In the genomic region with DNA sequence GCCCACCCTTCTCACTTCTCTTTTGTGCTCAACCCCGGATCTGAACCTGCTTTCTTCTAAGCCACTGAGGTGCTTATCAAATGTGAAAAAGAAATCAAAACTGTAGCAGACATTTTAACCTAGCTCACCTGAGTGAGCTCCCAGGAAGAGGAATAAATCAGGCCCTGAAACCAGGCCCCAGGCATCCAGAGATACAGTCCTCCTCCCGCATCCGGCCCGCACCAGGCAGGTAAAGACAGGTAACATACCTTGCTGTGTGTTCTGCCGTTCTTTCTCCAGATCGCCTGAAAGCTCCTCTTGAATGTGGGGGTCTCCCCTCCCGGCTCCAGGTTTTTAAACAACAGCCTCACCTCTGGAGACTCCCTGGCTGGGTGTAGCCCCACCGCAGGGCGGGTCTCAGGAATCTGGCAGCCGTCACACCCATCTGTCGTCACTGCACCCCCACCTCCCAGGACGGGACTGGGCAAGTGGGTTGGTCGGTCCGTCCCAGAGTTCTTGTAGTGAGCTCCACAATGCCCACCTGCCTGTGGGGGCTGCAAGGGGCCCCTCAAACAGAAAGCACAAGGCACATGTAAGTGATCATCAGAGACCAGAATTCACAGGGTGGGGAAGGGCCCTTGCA, we compare ENCODE assay signal across 8 cellular contexts. TPM values are rescaled to one million over a fixed set of nuclear protein-coding genes. Genes with fewer than 3 reads are reported as not detected.
A peak's percentile ranks its signal among the peaks of the same experiment; 100 is the strongest.
DNase-seq lines count a peak whose midpoint lies in the region; ATAC-seq and TF ChIP-seq lines count a peak whose summit lies in the region.

Gene LAMB3, minus strand, starts transcription at position 305 of the 622 bp plus-strand sequence. CDS start 1,481 bp downstream, outside the sequence.

- H3K14ac ChIP-seq in mesenchymal stem cell (ENCODE audit: low read length in 2 of 2) = peak within 1 kb of the TSS in 1 of 2 experiments; percentile 23

- peak within 1 kb of the TSS; percentile 2 to 56 for H3K4ac ChIP-seq in mesenchymal stem cell (ENCODE audit: low read depth in 1 of 2, low read length in 2 of 2)

- peak within 1 kb of the TSS; percentile 51 for H2BK120ac ChIP-seq in mesenchymal stem cell (ENCODE audit: low read depth, low read length)

- intact Hi-C loops in body of pancreas (cut with DNase I) = no loop called here

- peak within 1 kb of the TSS; percentile 82 for H4K91ac ChIP-seq in mesenchymal stem cell (ENCODE audit: low read length)

- H3K4me3 ChIP-seq in body of pancreas (no peak within 1 kb of the TSS), mesenchymal stem cell (ENCODE audit: insufficient read depth in 1 of 2, low read depth in 1 of 2, low read length in 2 of 2) (no peak within 1 kb of the TSS), urinary bladder (ENCODE audit: low read depth, low read length) (peak within 1 kb of the TSS; percentile 2)

- no peak within 1 kb of the TSS for H3K4me3 Mint-ChIP-seq in activated naive CD8-positive, alpha-beta T cell treated with anti-CD3 and anti-CD28 coated beads, Interleukin-2, amount 10 ng/mL, durations not matched to agents 7 days and 5 days
- no peak within 1 kb of the TSS for H3K4me3 Mint-ChIP-seq in activated naive CD8-positive, alpha-beta T cell treated with anti-CD3 and anti-CD28 coated beads for 36 hours

- H3K79me1 ChIP-seq in mesenchymal stem cell (replicated peaks; ENCODE audit: low read length, poor library complexity, severe bottlenecking) = no peaks in the 10 kb centered on the region

- peak within 1 kb of the TSS; percentile 47 to 90 for H2BK12ac ChIP-seq in mesenchymal stem cell (ENCODE audit: low read length in 2 of 2)

- H3K27me3 Mint-ChIP-seq in activated naive CD8-positive, alpha-beta T cell treated with anti-CD3 and anti-CD28 coated beads, Interleukin-2, amount 10 ng/mL, durations not matched to agents 7 days and 5 days = no peaks in the 10 kb centered on the region
- no peaks in the 10 kb centered on the region for H3K27me3 Mint-ChIP-seq in activated naive CD8-positive, alpha-beta T cell treated with anti-CD3 and anti-CD28 coated beads for 36 hours

- no peaks in the 10 kb centered on the region for H3K36me3 ChIP-seq in body of pancreas (replicated peaks in 1 of 2; ENCODE audit: insufficient read depth in 1 of 2, low read depth in 2 of 2)
- no peaks in the 10 kb centered on the region for H3K36me3 ChIP-seq in mesenchymal stem cell (ENCODE audit: control insufficient read depth in 1 of 2, insufficient read depth in 2 of 2, low read depth in 1 of 2, low read length in 2 of 2)
- no peaks in the 10 kb centered on the region for H3K36me3 ChIP-seq in urinary bladder (ENCODE audit: insufficient read depth)

- peaks cover 18% of the 10 kb centered on the region for H3K4me1 Mint-ChIP-seq in activated naive CD8-positive, alpha-beta T cell treated with anti-CD3 and anti-CD28 coated beads, Interleukin-2, amount 10 ng/mL, durations not matched to agents 7 days and 5 days
- H3K4me1 Mint-ChIP-seq in activated naive CD8-positive, alpha-beta T cell treated with anti-CD3 and anti-CD28 coated beads for 36 hours = peaks cover 30% of the 10 kb centered on the region

- H2BK5ac ChIP-seq in mesenchymal stem cell (ENCODE audit: low read depth, low read length, poor library complexity, severe bottlenecking) = peak within 1 kb of the TSS; percentile 5

- H3K4me1 ChIP-seq in body of pancreas (peaks cover 89% of the 10 kb centered on the region), mesenchymal stem cell (ENCODE audit: control insufficient read depth, insufficient read depth, low read depth, low read length) (peaks cover 47% of the 10 kb centered on the region), urinary bladder (ENCODE audit: insufficient read depth) (no peaks in the 10 kb centered on the region)

- peak within 1 kb of the TSS; percentile 34 for H3K9ac ChIP-seq in mesenchymal stem cell (ENCODE audit: low read length)

- no peaks in the 10 kb centered on the region for H3K9me3 Mint-ChIP-seq in activated naive CD8-positive, alpha-beta T cell treated with anti-CD3 and anti-CD28 coated beads, Interleukin-2, amount 10 ng/mL, durations not matched to agents 7 days and 5 days
- no peaks in the 10 kb centered on the region for H3K9me3 Mint-ChIP-seq in activated naive CD8-positive, alpha-beta T cell treated with anti-CD3 and anti-CD28 coated beads for 36 hours

- H2AFZ ChIP-seq in mesenchymal stem cell (ENCODE audit: low read depth, low read length) = no peak within 1 kb of the TSS

- TF ChIP-seq POLR2A in body of pancreas (IDR thresholded peaks at IDR 0.05) (no peak), GM18505 (IDR thresholded peaks at IDR 0.05; ENCODE audit: borderline replicate concordance, extremely low read depth, insufficient read depth, insufficient read length) (no peak)

- H2AK5ac ChIP-seq in mesenchymal stem cell (ENCODE audit: low read length, severe bottlenecking) = peak within 1 kb of the TSS; percentile 42

- no peaks in the 10 kb centered on the region for H3K27me3 ChIP-seq in body of pancreas
- H3K27me3 ChIP-seq in mesenchymal stem cell (ENCODE audit: control insufficient read depth in 1 of 2, insufficient read depth in 1 of 2, low read length in 2 of 2) = no peaks in the 10 kb centered on the region

- no peaks in the 10 kb centered on the region for H3K36me3 Mint-ChIP-seq in activated naive CD8-positive, alpha-beta T cell treated with anti-CD3 and anti-CD28 coated beads, Interleukin-2, amount 10 ng/mL, durations not matched to agents 7 days and 5 days
- H3K36me3 Mint-ChIP-seq in activated naive CD8-positive, alpha-beta T cell treated with anti-CD3 and anti-CD28 coated beads for 36 hours = no peaks in the 10 kb centered on the region

- peak within 1 kb of the TSS; percentile 62 for H4K8ac ChIP-seq in mesenchymal stem cell (ENCODE audit: low read length)

- peak within 1 kb of the TSS; percentile 81 for H2BK15ac ChIP-seq in mesenchymal stem cell (ENCODE audit: low read depth, poor library complexity, severe bottlenecking)

- no peaks in the 10 kb centered on the region for H3K9me3 ChIP-seq in body of pancreas
- H3K9me3 ChIP-seq in mesenchymal stem cell (ENCODE audit: control insufficient read depth, low read length) = no peaks in the 10 kb centered on the region

- DNase-seq in activated naive CD8-positive, alpha-beta T cell treated with anti-CD3 and anti-CD28 coated beads, Interleukin-2, amount 10 ng/mL, durations not matched to agents 7 days and 5 days = no peak
- DNase-seq in activated naive CD8-positive, alpha-beta T cell treated with anti-CD3 and anti-CD28 coated beads for 36 hours = no peak
- peak in 3 of 4 donors; percentile 34 to 47 (median 41) for DNase-seq in body of pancreas
- DNase-seq in mesenchymal stem cell = no peak
- no peak for DNase-seq in NCI-H1417 treated with DMSO at 0.1 percent for 48 hours (lab: John Stamatoyannopoulos, UW)
- no peak for DNase-seq in NCI-H2081 treated with DMSO at 0.1 percent for 48 hours (lab: John Stamatoyannopoulos, UW)

- no peak for ATAC-seq in activated naive CD8-positive, alpha-beta T cell treated with anti-CD3 and anti-CD28 coated beads, Interleukin-2, amount 10 ng/mL, durations not matched to agents 7 days and 5 days (ENCODE audit: low read depth)
- ATAC-seq in body of pancreas (no peak), GM18505 (IDR thresholded peaks at IDR 0.05; ENCODE audit: unreplicated experiment) (no peak)

- peak within 1 kb of the TSS; percentile 11 to 77 for H3K18ac ChIP-seq in mesenchymal stem cell (ENCODE audit: low read depth in 1 of 2, low read length in 2 of 2)

- POLR2A ChIA-PET in activated naive CD8-positive, alpha-beta T cell treated with anti-CD3 and anti-CD28 coated beads, Interleukin-2, amount 10 ng/mL, durations not matched to agents 7 days and 5 days (lab: Charles Lee) = no interaction called here

- TF ChIP-seq CTCF in body of pancreas (IDR thresholded peaks at IDR 0.05) = no peak

- no peak within 1 kb of the TSS for H3K4me2 ChIP-seq in mesenchymal stem cell (ENCODE audit: low read length, poor library complexity, severe bottlenecking)

- 56 to 68% methylated on average over 7 to 14 of the region's 14 CpGs for WGBS in body of pancreas, 2 donors
- WGBS in mesenchymal stem cell = 82% methylated on average over 14 of the region's 14 CpGs
- 76% methylated on average over 14 of the region's 14 CpGs for WGBS in urinary bladder

- peak within 1 kb of the TSS; percentile 80 for H3K27ac Mint-ChIP-seq in activated naive CD8-positive, alpha-beta T cell treated with anti-CD3 and anti-CD28 coated beads, Interleukin-2, amount 10 ng/mL, durations not matched to agents 7 days and 5 days
- H3K27ac Mint-ChIP-seq in activated naive CD8-positive, alpha-beta T cell treated with anti-CD3 and anti-CD28 coated beads for 36 hours = no peak within 1 kb of the TSS

- peak within 1 kb of the TSS; percentile 80 to 91 (median 86) for H3K27ac ChIP-seq in body of pancreas
- peak within 1 kb of the TSS; percentile 41 for H3K27ac ChIP-seq in mesenchymal stem cell (ENCODE audit: low read length, poor library complexity, severe bottlenecking)
- H3K27ac ChIP-seq in urinary bladder (ENCODE audit: low read depth) = peak within 1 kb of the TSS; percentile 79

- H3K23ac ChIP-seq in mesenchymal stem cell (ENCODE audit: low read length in 2 of 2) = peak within 1 kb of the TSS in 1 of 2 experiments; percentile 19

RNA-seq across cellular contexts. Expression of gene LAMB3, which starts in this region (rescaled TPM):
- under 1 TPM; 0.83 to 0.96 TPM for total RNA-seq in activated naive CD8-positive, alpha-beta T cell treated with anti-CD3 and anti-CD28 coated beads, Interleukin-2, amount 10 ng/mL, durations not matched to agents 7 days and 5 days
- under 1 TPM; 0.88 to 0.89 TPM for total RNA-seq in activated naive CD8-positive, alpha-beta T cell treated with anti-CD3 and anti-CD28 coated beads for 36 hours
- 1 to 10 TPM; 5.3 to 7.3 TPM for total RNA-seq in body of pancreas
- polyA plus RNA-seq in mesenchymal stem cell (2013, experiment 1 of 2) = 8.7 TPM
- 8.5 TPM for polyA plus RNA-seq in mesenchymal stem cell (2013, experiment 2 of 2)
- total RNA-seq in urinary bladder = 15.3 TPM
- 13.3 TPM for polyA plus RNA-seq in urinary bladder

Comparison
In these comparisons a context has a peak if more than half of its experiments do, and no peak if none do; other contexts are left out.
1. DNase-seq: peak in body of pancreas (3 of 4); none in activated naive CD8-positive, alpha-beta T cell treated with anti-CD3 and anti-CD28 coated beads, Interleukin-2, amount 10 ng/mL, durations not matched to agents 7 days and 5 days (single experiment), activated naive CD8-positive, alpha-beta T cell treated with anti-CD3 and anti-CD28 coated beads for 36 hours (single experiment), mesenchymal stem cell (single experiment), NCI-H1417 treated with DMSO at 0.1 percent for 48 hours (single experiment) and NCI-H2081 treated with DMSO at 0.1 percent for 48 hours (single experiment).
2. Peak in every context shown above with its lines, with median percentiles within 50 percentile points of each other: H3K27ac ChIP-seq.